ENCODE assay signal across 24 cellular contexts in genomic region chr12:104652910-104653309, GRCh38.
"Had no signal": no experiment of that assay in that cellular context is flagged by ENCODE, and none has a peak within 500 bp of the region (broad histone marks: within the 10 kb centered on the region; RNA-seq: fewer than 3 reads in every experiment).

No MANE protein-coding gene starts in this region.

- H3K4me3 ChIP-seq: ascending aorta, lung, thyroid gland had no signal

- FAIRE-seq: endometrium had no signal

- H3K27ac Mint-ChIP-seq: activated CD4-positive, alpha-beta memory T cell treated with anti-CD3 and anti-CD28 coated beads for 36 hours had no signal

- ATAC-seq: left colon had no signal

- H3K9me3 Mint-ChIP-seq: activated CD4-positive, alpha-beta memory T cell treated with anti-CD3 and anti-CD28 coated beads for 36 hours; activated naive CD4-positive, alpha-beta T cell treated with anti-CD3 and anti-CD28 coated beads, Interleukin-2, amount 50 U/mL, for 24 hours; nephron had no signal

- DNase-seq: activated CD4-positive, alpha-beta memory T cell treated with anti-CD3 and anti-CD28 coated beads for 36 hours; activated CD4-positive, alpha-beta T cell treated with anti-CD3 and anti-CD28 coated beads for 1 hour; activated CD8-positive, alpha-beta memory T cell treated with anti-CD3 and anti-CD28 coated beads, Interleukin-2, amount 50 U/mL, for 4 hours; activated gamma-delta T cell; activated T-cell treated with anti-CD3 and anti-CD28 coated beads, Interleukin-2, amount 50 U/mL, for 48 hours; cerebellar nuclear complex; cortex of kidney; foreskin melanocyte; glutamatergic neuron; hippocampal formation; islet precursor cell; left colon; retina; stimulated activated CD4-positive, alpha-beta T cell treated with anti-CD3 and anti-CD28 coated beads, Interleukin-12 subunit alpha, Interleukin-12 subunit beta, amount 100 ng/mL, for 4 hours; stimulated activated CD4-positive, alpha-beta T cell treated with anti-CD3 and anti-CD28 coated beads, Interleukin-1b, Interleukin-23, amount 100 ng/mL, for 48 hours; stimulated activated CD8-positive, alpha-beta memory T cell treated with anti-CD3 and anti-CD28 coated beads, Interleukin-4, amount 100 ng/mL, for 48 hours; stimulated activated naive CD4-positive, alpha-beta T cell treated with Interleukin-2 at 50 U/mL for 16 hours; thyroid gland had no signal

- H3K27ac ChIP-seq: ascending aorta, thyroid gland, WERI-Rb-1 had no signal

- H3K4me3 Mint-ChIP-seq: activated CD4-positive, alpha-beta memory T cell treated with anti-CD3 and anti-CD28 coated beads for 36 hours; activated naive CD4-positive, alpha-beta T cell treated with anti-CD3 and anti-CD28 coated beads, Interleukin-2, amount 50 U/mL, for 24 hours; nephron had no signal

- H3K27me3 Mint-ChIP-seq: activated CD4-positive, alpha-beta memory T cell treated with anti-CD3 and anti-CD28 coated beads for 36 hours; activated naive CD4-positive, alpha-beta T cell treated with anti-CD3 and anti-CD28 coated beads, Interleukin-2, amount 50 U/mL, for 24 hours had no signal

- H3K36me3 Mint-ChIP-seq: activated CD4-positive, alpha-beta memory T cell treated with anti-CD3 and anti-CD28 coated beads for 36 hours had no signal

- H3K9me3 ChIP-seq: ascending aorta, thyroid gland had no signal

- H3K27me3 ChIP-seq: ascending aorta, thyroid gland had no signal

- H3K36me3 ChIP-seq: ascending aorta, thyroid gland, WERI-Rb-1 had no signal
